ENCODE assay signal across 6 cellular contexts in genomic region chr21:30408782-30409494, GRCh38.
DNase-seq lines count a peak whose midpoint lies in the region; TF ChIP-seq lines count a peak whose summit lies in the region.

No MANE protein-coding gene starts in this region.

- DNase-seq in NCI-H2171 (lab: John Stamatoyannopoulos, UW), result peak; percentile 76
- peak; percentile 72 to 81 for DNase-seq in cardiac fibroblast (ENCODE audit: low read depth in 2 of 2)
- peak; percentile 34 for DNase-seq in skeletal muscle cell (ENCODE audit: low read depth)
- DNase-seq in effector CD8-positive, alpha-beta T cell (lab: John Stamatoyannopoulos, UW), result no peak
- no peak for DNase-seq in GM10266 (ENCODE audit: extremely low spot score)

- TF ChIP-seq CTCF in GM12875 (IDR thresholded peaks at IDR 0.05; ENCODE audit: borderline replicate concordance, insufficient read depth, low read depth, low read length) (0 out of 2 replicates have a peak, but pooled peaks have one; percentile 6), cardiac fibroblast (IDR thresholded peaks at IDR 0.05; ENCODE audit: low read depth, low read length) (peak; percentile 40), GM10266 (IDR thresholded peaks at IDR 0.05; ENCODE audit: control insufficient read depth, insufficient read depth, low read depth, missing control alignments) (no peak)

- H3K4me3 ChIP-seq in GM12875 (ENCODE audit: low read depth, low read length), result no peak overlapping the region
- H3K4me3 ChIP-seq in cardiac fibroblast (replicated peaks in 1 of 2; ENCODE audit: low read depth in 2 of 2, low read length in 2 of 2), result no peak overlapping the region
- no peak overlapping the region for H3K4me3 ChIP-seq in skeletal muscle cell (ENCODE audit: low read depth, low read length)

Comparison
In these comparisons a context has a peak if more than half of its experiments do, and no peak if none do; other contexts are left out.
1. DNase-seq: peak in NCI-H2171 (single experiment), cardiac fibroblast (2 of 2) and skeletal muscle cell (single experiment); none in effector CD8-positive, alpha-beta T cell (single experiment) and GM10266 (single experiment).